8 cellular contexts compared by ENCODE assay signal in the genomic region with DNA sequence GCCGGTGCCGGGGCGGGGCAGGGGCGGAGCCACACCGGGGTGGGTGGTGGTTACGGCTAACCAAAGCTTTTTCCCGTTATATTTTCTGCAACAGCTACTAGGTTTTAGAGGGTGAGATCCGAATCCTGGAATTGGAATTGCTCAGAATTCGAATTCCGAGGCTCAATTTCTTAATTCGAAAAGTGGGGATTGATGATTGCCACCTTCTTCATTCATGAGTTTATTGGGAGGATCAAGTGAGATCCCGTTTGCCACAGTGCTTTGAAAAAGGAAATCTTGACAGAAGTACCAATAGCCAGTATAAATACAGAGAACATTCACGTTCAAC. TPM values are rescaled to one million over a fixed set of nuclear protein-coding genes. Genes with fewer than 3 reads are reported as not detected.
A peak's percentile ranks its signal among the peaks of the same experiment; 100 is the strongest.
DNase-seq lines count a peak whose midpoint lies in the region; ATAC-seq and TF ChIP-seq lines count a peak whose summit lies in the region.

No MANE protein-coding gene starts in this region.

- peaks cover 0 to 4% of the 10 kb centered on the region in 2 donors for H3K4me1 ChIP-seq in aorta (ENCODE audit: control insufficient read depth in 1 of 2, insufficient read depth in 2 of 2, low read length in 2 of 2)

- 1% methylated on average over 13 of the region's 13 CpGs for WGBS in aorta, 2 donors

- H3K27ac Mint-ChIP-seq in stimulated activated naive CD8-positive, alpha-beta T cell treated with anti-CD3 and anti-CD28 coated beads, Interleukin-15, Interleukin-2, amounts not matched to agents 100 ng/mL and 50 ng/mL, for 24 hours = no peak overlapping the region
- peak overlapping the region; percentile 15 for H3K27ac Mint-ChIP-seq in mesothelial cell of epicardium

- H3K27ac ChIP-seq in aorta (ENCODE audit: low read depth in 1 of 2, low read length in 2 of 2) = no peak overlapping the region

- no peak for ATAC-seq in stimulated activated naive CD8-positive, alpha-beta T cell treated with anti-CD3 and anti-CD28 coated beads, Interleukin-15, Interleukin-2, amounts not matched to agents 100 U/mL and 50 U/mL, for 24 hours
- ATAC-seq in aorta (ENCODE audit: low FRiP score) = no peak

- no peaks in the 10 kb centered on the region for H3K9me3 ChIP-seq in aorta (ENCODE audit: control insufficient read depth, low read length)

- peak overlapping the region; percentile 71 for H3K4me3 ChIP-seq in astrocyte of the cerebellum (ENCODE audit: low read depth, low read length)
- H3K4me3 ChIP-seq in aorta (ENCODE audit: low read length in 2 of 2) = peak overlapping the region; percentile 83 to 98

- DNase-seq in stimulated activated naive CD8-positive, alpha-beta T cell treated with anti-CD3 and anti-CD28 coated beads, Interleukin-15, Interleukin-2, amounts not matched to agents 100 U/mL and 50 U/mL, for 24 hours = no peak
- no peak for DNase-seq in astrocyte of the cerebellum (ENCODE audit: low read depth)
- no peak for DNase-seq in mesothelial cell of epicardium (ENCODE audit: low spot score in 2 of 2, unreplicated experiment in 2 of 2)
- DNase-seq in aorta = no peak
- no peak for DNase-seq in SW 1271 (lab: John Stamatoyannopoulos, UW)
- DNase-seq in hypothalamus (lab: John Stamatoyannopoulos, UW) = no peak
- no peak for DNase-seq in NCI-H526 treated with DMSO at 0.1 percent for 48 hours (lab: John Stamatoyannopoulos, UW)

- H3K36me3 ChIP-seq in aorta (ENCODE audit: control insufficient read depth in 1 of 2, insufficient read depth in 2 of 2, low read length in 1 of 2) = peaks cover 0 to 2% of the 10 kb centered on the region in 2 donors

- in situ Hi-C loops in astrocyte of the cerebellum (cut with HindIII; ENCODE audit: low sequenced_read_pairs) = no loop called here

- H3K4me3 Mint-ChIP-seq in stimulated activated naive CD8-positive, alpha-beta T cell treated with anti-CD3 and anti-CD28 coated beads, Interleukin-15, Interleukin-2, amounts not matched to agents 100 ng/mL and 50 ng/mL, for 24 hours = peak overlapping the region; percentile 81
- H3K4me3 Mint-ChIP-seq in mesothelial cell of epicardium = peak overlapping the region; percentile 65

- no peak for TF ChIP-seq CTCF in astrocyte of the cerebellum (IDR thresholded peaks at IDR 0.05; ENCODE audit: low read depth, low read length, missing control alignments)
- no peak for TF ChIP-seq CTCF in mesothelial cell of epicardium (IDR thresholded peaks at IDR 0.05; ENCODE audit: unreplicated experiment)

- H3K9me3 Mint-ChIP-seq in stimulated activated naive CD8-positive, alpha-beta T cell treated with anti-CD3 and anti-CD28 coated beads, Interleukin-15, Interleukin-2, amounts not matched to agents 100 ng/mL and 50 ng/mL, for 24 hours = no peaks in the 10 kb centered on the region
- H3K9me3 Mint-ChIP-seq in mesothelial cell of epicardium = no peaks in the 10 kb centered on the region

- H3K36me3 Mint-ChIP-seq in stimulated activated naive CD8-positive, alpha-beta T cell treated with anti-CD3 and anti-CD28 coated beads, Interleukin-15, Interleukin-2, amounts not matched to agents 100 ng/mL and 50 ng/mL, for 24 hours (ENCODE audit: low read depth) = peaks cover 11% of the 10 kb centered on the region
- peaks cover 4% of the 10 kb centered on the region for H3K36me3 Mint-ChIP-seq in mesothelial cell of epicardium

- H3K27me3 Mint-ChIP-seq in stimulated activated naive CD8-positive, alpha-beta T cell treated with anti-CD3 and anti-CD28 coated beads, Interleukin-15, Interleukin-2, amounts not matched to agents 100 ng/mL and 50 ng/mL, for 24 hours = no peaks in the 10 kb centered on the region
- no peaks in the 10 kb centered on the region for H3K27me3 Mint-ChIP-seq in mesothelial cell of epicardium (ENCODE audit: low read depth)

- H3K27me3 ChIP-seq in aorta (ENCODE audit: control insufficient read depth in 1 of 2, insufficient read depth in 2 of 2, low read length in 1 of 2) = no peaks in the 10 kb centered on the region

- peaks cover 21% of the 10 kb centered on the region for H3K4me1 Mint-ChIP-seq in stimulated activated naive CD8-positive, alpha-beta T cell treated with anti-CD3 and anti-CD28 coated beads, Interleukin-15, Interleukin-2, amounts not matched to agents 100 ng/mL and 50 ng/mL, for 24 hours (ENCODE audit: low read depth)
- peaks cover 22% of the 10 kb centered on the region for H3K4me1 Mint-ChIP-seq in mesothelial cell of epicardium

- intact Hi-C loops in aorta (cut with DNase I) = loop anchor here in 1 of 2 donors (5.0 kb wide), 1 partner anchor 50 kb away; a partner anchor contains a TSS

RNA-seq across cellular contexts. Expression of a gene that starts 0.2 kb away (rescaled TPM):
- total RNA-seq in mesothelial cell of epicardium (44.3 to 48.1 TPM (median 45.4 TPM) in 3 replicates), aorta (10 to 100 TPM; 15.9 to 17.3 TPM)
- 10 to 100 TPM; 37.0 to 37.8 TPM for polyA plus RNA-seq in aorta

RNA-seq across cellular contexts. Expression of a gene that starts 0.5 kb away (rescaled TPM):
- total RNA-seq in mesothelial cell of epicardium (14.7 to 17.2 TPM (median 15.4 TPM) in 3 replicates), aorta (10 to 100 TPM in 1 of 2 donors, 1 to 10 TPM in 1; 7.1 to 12.8 TPM)
- 10 to 100 TPM in 1 of 2 donors, 1 to 10 TPM in 1; 5.9 to 10.1 TPM for polyA plus RNA-seq in aorta

RNA-seq across cellular contexts. Expression of a gene that starts 29.0 kb away (rescaled TPM):
- total RNA-seq in mesothelial cell of epicardium (14.2 to 15.2 TPM (median 14.2 TPM) in 3 replicates), aorta (1 to 10 TPM; 5.4 to 9.8 TPM)
- 10 to 100 TPM in 1 of 2 donors, 1 to 10 TPM in 1; 7.4 to 10.4 TPM for polyA plus RNA-seq in aorta

RNA-seq across cellular contexts. Expression of a gene that starts 32.6 kb away (rescaled TPM):
- total RNA-seq in mesothelial cell of epicardium (0.54 to 0.98 TPM (median 0.91 TPM) in 3 replicates), aorta (under 1 TPM in 1 of 2 donors, not detected in 1; 0.13 TPM)
- not detected for polyA plus RNA-seq in aorta

RNA-seq across cellular contexts. Expression of a gene that starts 50.4 kb away (rescaled TPM):
- 6.5 to 10.4 TPM (median 7.4 TPM) in 3 replicates for total RNA-seq in mesothelial cell of epicardium
- 1 to 10 TPM; 3.6 to 8.5 TPM for total RNA-seq in aorta
- 10 to 100 TPM in 1 of 2 donors, 1 to 10 TPM in 1; 1.6 to 10.6 TPM for polyA plus RNA-seq in aorta
